In the genomic region with DNA sequence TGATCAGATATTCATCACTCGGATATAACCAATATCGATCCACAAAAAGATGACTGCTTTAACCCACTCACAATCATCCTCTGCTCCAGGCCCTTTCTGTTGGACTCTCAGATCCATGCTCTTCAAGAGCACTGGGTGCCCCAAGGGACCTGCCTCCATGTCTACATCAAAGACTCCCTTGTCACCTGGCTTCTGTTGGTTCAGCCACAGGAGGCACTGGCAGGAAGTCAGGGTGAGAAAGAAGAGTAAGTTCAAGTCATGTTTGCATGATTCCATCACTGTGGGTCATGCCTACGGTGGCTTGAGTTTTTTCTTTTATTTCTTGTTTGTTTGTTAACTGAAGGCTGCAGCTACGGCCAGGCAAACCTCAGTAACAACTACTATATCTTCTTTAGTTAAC, we compare ENCODE assay signal across 25 cellular contexts.
"Had no signal": no experiment of that assay in that cellular context is flagged by ENCODE, and none has a peak within 500 bp of the region (broad histone marks: within the 10 kb centered on the region; RNA-seq: fewer than 3 reads in every experiment).

No MANE protein-coding gene starts in this region.

- DNase-seq: activated CD8-positive, alpha-beta memory T cell treated with anti-CD3 and anti-CD28 coated beads, Interleukin-2, amount 10 ng/mL, durations not matched to agents 7 days and 5 days; activated effector memory CD4-positive, alpha-beta T cell treated with anti-CD3 and anti-CD28 coated beads, Interleukin-2, amount 50 U/mL, for 16 hours; amniotic stem cell; brain microvascular endothelial cell; caudate nucleus; cortex of kidney; effector memory CD8-positive, alpha-beta T cell; erythroblast; gastrocnemius medialis; glutamatergic neuron; left lung; lower lobe of right lung; mesenchymal stem cell; natural killer cell; occipital lobe; SW 1271; T-helper 9 cell; testis; transverse colon; WERI-Rb-1 had no signal

- H3K4me3 ChIP-seq: gastrocnemius medialis, left lung, lower lobe of right lung, neural progenitor cell, right atrium auricular region, smooth muscle cell, testis, transverse colon had no signal

- H3K4me3 Mint-ChIP-seq: activated CD8-positive, alpha-beta memory T cell treated with anti-CD3 and anti-CD28 coated beads, Interleukin-2, amount 10 ng/mL, durations not matched to agents 7 days and 5 days; effector memory CD8-positive, alpha-beta T cell; natural killer cell; neural progenitor cell; T-helper 1 cell treated with Interleukin-12 subunit alpha and Interleukin-12 subunit beta and Interleukin-4 antibody, amounts not matched to agents 30 μg/mL and 1 μg/mL, for 36 hours had no signal

- ATAC-seq: activated CD4-positive, CD25-positive, alpha-beta regulatory T cell treated with anti-CD3 and anti-CD28 coated beads, Interleukin-2, amount 50 U/mL, for 24 hours; activated CD8-positive, alpha-beta memory T cell treated with anti-CD3 and anti-CD28 coated beads, Interleukin-2, amount 10 ng/mL, durations not matched to agents 7 days and 5 days; effector memory CD8-positive, alpha-beta T cell; gastrocnemius medialis; left lung; lower lobe of right lung; natural killer cell had no signal

- H3K9me3 Mint-ChIP-seq: effector memory CD8-positive, alpha-beta T cell; natural killer cell; neural progenitor cell had no signal

- H3K4me1 Mint-ChIP-seq: natural killer cell, neural progenitor cell had no signal

- H3K36me3 Mint-ChIP-seq: activated CD8-positive, alpha-beta memory T cell treated with anti-CD3 and anti-CD28 coated beads, Interleukin-2, amount 10 ng/mL, durations not matched to agents 7 days and 5 days; natural killer cell; neural progenitor cell had no signal

- H3K27ac Mint-ChIP-seq: activated CD8-positive, alpha-beta memory T cell treated with anti-CD3 and anti-CD28 coated beads, Interleukin-2, amount 10 ng/mL, durations not matched to agents 7 days and 5 days; effector memory CD8-positive, alpha-beta T cell; natural killer cell; neural progenitor cell had no signal
